22 cellular contexts compared by ENCODE assay signal in genomic region chr17:79981090-79981489, GRCh38. TPM values are rescaled to one million over a fixed set of nuclear protein-coding genes. Genes with fewer than 3 reads are reported as not detected.
DNase-seq lines count a peak whose midpoint lies in the region; ATAC-seq and TF ChIP-seq lines count a peak whose summit lies in the region.
"Had no signal": no experiment of that assay in that cellular context is flagged by ENCODE, and none has a peak within 500 bp of the region (broad histone marks: within the 10 kb centered on the region; RNA-seq: fewer than 3 reads in every experiment).

No MANE protein-coding gene starts in this region.

- no peaks in the 10 kb centered on the region for H3K27me3 Mint-ChIP-seq in activated CD4-positive, alpha-beta T cell treated with anti-CD3 and anti-CD28 coated beads, Interleukin-2, amount 10 ng/mL, durations not matched to agents 24 days and 14 days
- H3K27me3 Mint-ChIP-seq: CD4-positive, alpha-beta T cell; IgD-negative memory B cell; T-cell had no signal

- H3K36me3 Mint-ChIP-seq in activated CD4-positive, alpha-beta T cell treated with anti-CD3 and anti-CD28 coated beads, Interleukin-2, amount 10 ng/mL, durations not matched to agents 24 days and 14 days (ENCODE audit: low read depth) = no peaks in the 10 kb centered on the region
- H3K36me3 Mint-ChIP-seq: T-cell had no signal

- H3K4me2 ChIP-seq in osteoblast (ENCODE audit: insufficient read depth, low read length) = no peak overlapping the region

- H3K27me3 ChIP-seq in RWPE2 (ENCODE audit: insufficient read depth, poor library complexity, severe bottlenecking) (no peaks in the 10 kb centered on the region), osteoblast (ENCODE audit: insufficient read depth, low read length) (no peaks in the 10 kb centered on the region), MG63 (no peaks in the 10 kb centered on the region)
- H3K27me3 ChIP-seq: cardiac muscle cell, esophagus muscularis mucosa, gastroesophageal sphincter had no signal

- H3K36me3 ChIP-seq in RWPE2 (ENCODE audit: low read depth) (no peaks in the 10 kb centered on the region), osteoblast (ENCODE audit: insufficient read depth, low read length) (no peaks in the 10 kb centered on the region), MG63 (no peaks in the 10 kb centered on the region)
- H3K36me3 ChIP-seq: cardiac muscle cell had no signal

- no peak for ATAC-seq in RWPE2 (ENCODE audit: low read depth)
- ATAC-seq in HG03571 (IDR thresholded peaks at IDR 0.05; ENCODE audit: unreplicated experiment) = no peak
- ATAC-seq in GM21717 (IDR thresholded peaks at IDR 0.05; ENCODE audit: unreplicated experiment) = no peak
- ATAC-seq: gastroesophageal sphincter, T-cell had no signal

- peaks cover 35% of the 10 kb centered on the region for H4K20me1 ChIP-seq in osteoblast (ENCODE audit: insufficient read depth, low read length)

- no peaks in the 10 kb centered on the region for H3K4me1 ChIP-seq in RWPE2 (ENCODE audit: insufficient read depth, poor library complexity, severe bottlenecking)
- H3K4me1 ChIP-seq in osteoblast (ENCODE audit: insufficient read depth, low read length) = peaks cover 5% of the 10 kb centered on the region
- H3K4me1 ChIP-seq: esophagus muscularis mucosa, gastroesophageal sphincter had no signal

- H3K9me3 ChIP-seq in RWPE2 (ENCODE audit: severe bottlenecking) = no peaks in the 10 kb centered on the region
- H3K9me3 ChIP-seq in osteoblast (ENCODE audit: low read depth, low read length) = no peaks in the 10 kb centered on the region
- H3K9me3 ChIP-seq in MG63 = no peaks in the 10 kb centered on the region
- H3K9me3 ChIP-seq: esophagus muscularis mucosa, gastroesophageal sphincter had no signal

- no peak overlapping the region for H2AFZ ChIP-seq in osteoblast (ENCODE audit: low read length)

- no peak overlapping the region for H3K4me3 ChIP-seq in RWPE2 (ENCODE audit: severe bottlenecking)
- no peak overlapping the region for H3K4me3 ChIP-seq in osteoblast (ENCODE audit: insufficient read depth, low read length)
- no peak overlapping the region for H3K4me3 ChIP-seq in MG63
- H3K4me3 ChIP-seq: cardiac muscle cell, esophagus muscularis mucosa, gastroesophageal sphincter had no signal

- DNase-seq in Ammon's horn (ENCODE audit: low spot score) (peak; percentile 51), RWPE2 (ENCODE audit: low spot score) (peak; percentile 49), globus pallidus (ENCODE audit: low spot score) (peak; percentile 42), osteoblast (ENCODE audit: insufficient read length, low spot score, missing footprints) (peak; percentile 44), MG63 (no peak)
- DNase-seq in activated CD4-positive, alpha-beta T cell treated with anti-CD3 and anti-CD28 coated beads, Interleukin-2, amount 10 ng/mL, durations not matched to agents 24 days and 14 days = no peak
- DNase-seq: activated CD4-positive, alpha-beta T cell treated with anti-CD3 and anti-CD28 coated beads, Interleukin-2, amount 50 U/mL, for 4 hours; amniotic stem cell; DMS153; effector CD4-positive, alpha-beta T cell; GDM1; NCI-H1436; NCI-H2171 treated with DMSO at 0.1 percent for 48 hours; NCI-H526; T-cell had no signal

- no peaks in the 10 kb centered on the region for H3K79me2 ChIP-seq in osteoblast (ENCODE audit: insufficient read depth, low read length)

- TF ChIP-seq CTCF in RWPE2 (IDR thresholded peaks at IDR 0.05; ENCODE audit: poor library complexity, severe bottlenecking) (no peak), osteoblast (IDR thresholded peaks at IDR 0.05; ENCODE audit: extremely low read depth, low read depth, low read length) (no peak)

- intact Hi-C loops in activated CD4-positive, alpha-beta T cell treated with anti-CD3 and anti-CD28 coated beads, Interleukin-2, amount 10 ng/mL, durations not matched to agents 24 days and 14 days (cut with micrococcal nuclease) = no loop called here

- no peak overlapping the region for H3K4me3 Mint-ChIP-seq in activated CD4-positive, alpha-beta T cell treated with anti-CD3 and anti-CD28 coated beads, Interleukin-2, amount 10 ng/mL, durations not matched to agents 24 days and 14 days
- H3K4me3 Mint-ChIP-seq: CD4-positive, alpha-beta T cell; IgD-negative memory B cell; T-cell had no signal

- H3K27ac Mint-ChIP-seq in activated CD4-positive, alpha-beta T cell treated with anti-CD3 and anti-CD28 coated beads, Interleukin-2, amount 10 ng/mL, durations not matched to agents 24 days and 14 days = no peak overlapping the region
- H3K27ac Mint-ChIP-seq: CD4-positive, alpha-beta T cell; IgD-negative memory B cell; T-cell had no signal

- no peaks in the 10 kb centered on the region for H3K9me3 Mint-ChIP-seq in activated CD4-positive, alpha-beta T cell treated with anti-CD3 and anti-CD28 coated beads, Interleukin-2, amount 10 ng/mL, durations not matched to agents 24 days and 14 days
- H3K9me3 Mint-ChIP-seq: CD4-positive, alpha-beta T cell; IgD-negative memory B cell; T-cell had no signal

- no peak overlapping the region for H3K27ac ChIP-seq in RWPE2 (ENCODE audit: poor library complexity, severe bottlenecking)
- no peak overlapping the region for H3K27ac ChIP-seq in osteoblast (ENCODE audit: low read depth, low read length)
- H3K27ac ChIP-seq: cardiac muscle cell, esophagus muscularis mucosa, gastroesophageal sphincter had no signal

- no peaks in the 10 kb centered on the region for H3K4me1 Mint-ChIP-seq in activated CD4-positive, alpha-beta T cell treated with anti-CD3 and anti-CD28 coated beads, Interleukin-2, amount 10 ng/mL, durations not matched to agents 24 days and 14 days
- H3K4me1 Mint-ChIP-seq: IgD-negative memory B cell, T-cell had no signal

RNA-seq across cellular contexts. Expression of gene TBC1D16, which starts 54.6 kb away (rescaled TPM):
- 63.1 and 68.8 TPM in 2 replicates for total RNA-seq in osteoblast
- 1.4 and 1.9 TPM in 2 replicates for total RNA-seq in activated CD4-positive, alpha-beta T cell treated with anti-CD3 and anti-CD28 coated beads, Interleukin-2, amount 10 ng/mL, durations not matched to agents 24 days and 14 days
- 15.0 and 23.6 TPM in 2 replicates for total RNA-seq in MG63 (2014; rRNA removed; shearing (Covaris generic); ENCODE audit: low replicate concordance)

RNA-seq across cellular contexts. Expression of gene CCDC40, which starts 55.4 kb away (rescaled TPM):
- total RNA-seq in osteoblast = 8.3 and 11.8 TPM in 2 replicates
- total RNA-seq in activated CD4-positive, alpha-beta T cell treated with anti-CD3 and anti-CD28 coated beads, Interleukin-2, amount 10 ng/mL, durations not matched to agents 24 days and 14 days = 0.37 and 0.54 TPM in 2 replicates
- 5.4 and 9.7 TPM in 2 replicates for total RNA-seq in MG63 (2014; rRNA removed; shearing (Covaris generic); ENCODE audit: low replicate concordance)

Comparison
In these comparisons a context has a peak if more than half of its experiments do, and no peak if none do; other contexts are left out.
1. DNase-seq: peak in Ammon's horn (single experiment), RWPE2 (single experiment), globus pallidus (single experiment) and osteoblast (single experiment); none in activated CD4-positive, alpha-beta T cell treated with anti-CD3 and anti-CD28 coated beads, Interleukin-2, amount 10 ng/mL, durations not matched to agents 24 days and 14 days (single experiment) and MG63 (single experiment).